ENCODE assay signal across 9 cellular contexts in genomic region chr3:23671901-23672589, GRCh38.
A peak's percentile ranks its signal among the peaks of the same experiment; 100 is the strongest.
DNase-seq lines count a peak whose midpoint lies in the region; ATAC-seq, FAIRE-seq and TF ChIP-seq lines count a peak whose summit lies in the region.
"Had no signal": no experiment of that assay in that cellular context is flagged by ENCODE, and none has a peak within 500 bp of the region (broad histone marks: within the 10 kb centered on the region; RNA-seq: fewer than 3 reads in every experiment).

No MANE protein-coding gene starts in this region.

- peak overlapping the region; percentile 7 for H3K4me3 ChIP-seq in bronchial epithelial cell (ENCODE audit: low read depth, low read length)

- no peaks in the 10 kb centered on the region for H3K27me3 ChIP-seq in bronchial epithelial cell (ENCODE audit: control insufficient read depth, insufficient read depth, low read length)

- no peak overlapping the region; the same call in 1 of the 2 replicates for H3K27ac Mint-ChIP-seq in HFFc6

- no peak for TF ChIP-seq CTCF in HFFc6 (IDR thresholded peaks at IDR 0.05)
- TF ChIP-seq CTCF in bronchial epithelial cell (IDR thresholded peaks at IDR 0.05; ENCODE audit: insufficient read depth, low read length, severe bottlenecking): no peak

- intact Hi-C loops in left colon (cut with DNase I, micrococcal nuclease): no loop called here

- DNase-seq in HFFc6 (no peak), bronchial epithelial cell (ENCODE audit: low read depth) (peak; percentile 18), left colon (peak; percentile 43 to 75), KBM-7 (no peak), ecto neural progenitor cell (ENCODE audit: low spot score) (no peak)
- no peak for DNase-seq in stimulated activated naive CD8-positive, alpha-beta T cell treated with anti-CD3 and anti-CD28 coated beads, Interleukin-15, Interleukin-2, amounts not matched to agents 100 U/mL and 50 U/mL, for 24 hours
- no peak for DNase-seq in stimulated activated CD4-positive, alpha-beta T cell treated with anti-CD3 and anti-CD28 coated beads, Interleukin-2, amount 100 ng/mL, for 48 hours
- DNase-seq: NCI-H1694 treated with DMSO at 0.1 percent for 48 hours had no signal

- in situ Hi-C loops in KBM-7 (cut with MboI; ENCODE audit: low pct_unique_long_range_greater_than_20kb, low sequenced_read_pairs): no loop called here

- FAIRE-seq in bronchial epithelial cell (lab: Jason Lieb, UNC): no peak

- peak overlapping the region; percentile 78 for H3K4me3 Mint-ChIP-seq in HFFc6

- no peaks in the 10 kb centered on the region for H3K36me3 ChIP-seq in bronchial epithelial cell (ENCODE audit: control insufficient read depth, insufficient read depth, low read length)

- H3K4me1 Mint-ChIP-seq in HFFc6 (ENCODE audit: low read depth): peaks cover 52% of the 10 kb centered on the region

- no peaks in the 10 kb centered on the region for H3K9me3 Mint-ChIP-seq in HFFc6

- peak; percentile 94 for ATAC-seq in left colon
- ATAC-seq in stimulated activated naive CD8-positive, alpha-beta T cell treated with anti-CD3 and anti-CD28 coated beads, Interleukin-15, Interleukin-2, amounts not matched to agents 100 U/mL and 50 U/mL, for 24 hours: peak; percentile 36
- ATAC-seq in HG03460 (IDR thresholded peaks at IDR 0.05; ENCODE audit: unreplicated experiment): no peak

- H3K27me3 Mint-ChIP-seq in HFFc6 (ENCODE audit: insufficient read depth): peaks cover 2% of the 10 kb centered on the region; the same call in 1 of the 2 replicates

- no peaks in the 10 kb centered on the region for H3K36me3 Mint-ChIP-seq in HFFc6 (ENCODE audit: low read depth)

Comparison
In these comparisons a context has a peak if more than half of its experiments do, and no peak if none do; other contexts are left out.
1. DNase-seq: peak in bronchial epithelial cell (single experiment) and left colon (2 of 2); none in HFFc6 (single experiment), stimulated activated naive CD8-positive, alpha-beta T cell treated with anti-CD3 and anti-CD28 coated beads, Interleukin-15, Interleukin-2, amounts not matched to agents 100 U/mL and 50 U/mL, for 24 hours (single experiment), stimulated activated CD4-positive, alpha-beta T cell treated with anti-CD3 and anti-CD28 coated beads, Interleukin-2, amount 100 ng/mL, for 48 hours (0 of 2), KBM-7 (single experiment) and ecto neural progenitor cell (single experiment).